In genomic region chr18:57533901-57534300, GRCh38 we compare ENCODE assay signal across 1 cellular context.
TF ChIP-seq lines count a peak whose summit lies in the region.

No MANE protein-coding gene starts in this region.

TF ChIP-seq in GM12878, 131 proteins besides CTCF, POLR2A, EP300 and RAD21:
- TF ChIP-seq IRF3 (IDR thresholded peaks at IDR 0.05): no peak
- TF ChIP-seq, protein P1, sequence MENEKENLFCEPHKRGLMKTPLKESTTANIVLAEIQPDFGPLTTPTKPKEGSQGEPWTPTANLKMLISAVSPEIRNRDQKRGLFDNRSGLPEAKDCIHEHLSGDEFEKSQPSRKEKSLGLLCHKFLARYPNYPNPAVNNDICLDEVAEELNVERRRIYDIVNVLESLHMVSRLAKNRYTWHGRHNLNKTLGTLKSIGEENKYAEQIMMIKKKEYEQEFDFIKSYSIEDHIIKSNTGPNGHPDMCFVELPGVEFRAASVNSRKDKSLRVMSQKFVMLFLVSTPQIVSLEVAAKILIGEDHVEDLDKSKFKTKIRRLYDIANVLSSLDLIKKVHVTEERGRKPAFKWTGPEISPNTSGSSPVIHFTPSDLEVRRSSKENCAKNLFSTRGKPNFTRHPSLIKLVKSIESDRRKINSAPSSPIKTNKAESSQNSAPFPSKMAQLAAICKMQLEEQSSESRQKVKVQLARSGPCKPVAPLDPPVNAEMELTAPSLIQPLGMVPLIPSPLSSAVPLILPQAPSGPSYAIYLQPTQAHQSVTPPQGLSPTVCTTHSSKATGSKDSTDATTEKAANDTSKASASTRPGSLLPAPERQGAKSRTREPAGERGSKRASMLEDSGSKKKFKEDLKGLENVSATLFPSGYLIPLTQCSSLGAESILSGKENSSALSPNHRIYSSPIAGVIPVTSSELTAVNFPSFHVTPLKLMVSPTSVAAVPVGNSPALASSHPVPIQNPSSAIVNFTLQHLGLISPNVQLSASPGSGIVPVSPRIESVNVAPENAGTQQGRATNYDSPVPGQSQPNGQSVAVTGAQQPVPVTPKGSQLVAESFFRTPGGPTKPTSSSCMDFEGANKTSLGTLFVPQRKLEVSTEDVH (IDR thresholded peaks at IDR 0.05; ENCODE audit: low read depth, partially characterized antibody): no peak
- no peak for TF ChIP-seq BACH1 (IDR thresholded peaks at IDR 0.05; ENCODE audit: borderline replicate concordance)
- TF ChIP-seq NR2C1 (IDR thresholded peaks at IDR 0.05): 0 out of 2 replicates have a peak, but pooled peaks have one; percentile 3
